Comparison of ENCODE assay signal across 8 cellular contexts in genomic region chr3:163138258-163138657, GRCh38.
"Had no signal": no experiment of that assay in that cellular context is flagged by ENCODE, and none has a peak within 500 bp of the region (broad histone marks: within the 10 kb centered on the region; RNA-seq: fewer than 3 reads in every experiment).

No MANE protein-coding gene starts in this region.

- H3K36me3 ChIP-seq: HAP-1 had no signal

- H3K9me3 ChIP-seq: HAP-1 had no signal

- H2AFZ ChIP-seq: GM23248, GM23338 had no signal

- H3K9me3 Mint-ChIP-seq: GM23338, H9 had no signal

- H3K27ac Mint-ChIP-seq: GM23338, H9, HFFc6 had no signal

- H3K9ac ChIP-seq: GM23248 had no signal

- H3K4me1 ChIP-seq: HAP-1 had no signal

- H3K4me3 ChIP-seq: GM23248, GM23338, HAP-1 had no signal

- H3K4me3 Mint-ChIP-seq: GM23338, H9, HFFc6 had no signal

- H3K27ac ChIP-seq: GM23248 had no signal

- H3K4me1 Mint-ChIP-seq: GM23338 had no signal

- DNase-seq: GM23248, GOT3, H7, H9, HCEC 1CT, HFFc6 had no signal

- H3K4me2 ChIP-seq: GM23338 had no signal
